Comparison of ENCODE assay signal across 8 cellular contexts in the genomic region with DNA sequence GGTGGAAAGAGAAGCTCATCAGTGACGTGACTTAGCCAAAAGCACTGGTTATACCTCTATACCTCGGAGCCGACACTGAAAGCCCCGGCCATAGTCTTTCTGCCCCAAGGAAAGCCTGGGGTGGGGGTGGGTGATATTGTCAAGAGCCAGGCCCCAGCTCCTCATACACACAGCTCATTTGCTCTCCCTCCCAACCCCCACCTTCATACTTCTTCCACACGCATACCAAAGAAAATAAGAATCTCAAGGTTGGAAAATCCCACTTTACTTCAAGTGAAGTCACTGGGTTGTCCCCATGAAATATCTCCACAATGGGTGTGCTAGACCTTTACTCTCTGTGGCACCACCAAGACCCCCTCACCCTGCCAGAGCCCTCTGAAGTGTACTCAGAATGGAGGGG. TPM values are rescaled to one million over a fixed set of nuclear protein-coding genes. Genes with fewer than 3 reads are reported as not detected.
DNase-seq lines count a peak whose midpoint lies in the region; ATAC-seq and TF ChIP-seq lines count a peak whose summit lies in the region.

No MANE protein-coding gene starts in this region.

- peak overlapping the region; percentile 97 for H3K27ac Mint-ChIP-seq in T-helper 17 cell
- H3K27ac Mint-ChIP-seq in stimulated activated memory B cell treated with anti-CD40 and anti-IgM and Interleukin-4, amounts not matched to agents 10 μg/mL and 1 μg/mL and 100 μg/mL, for 72 hours, result peak overlapping the region; percentile 98

- WGBS in gastroesophageal sphincter (ENCODE audit: low coverage in 1 of 2), 2 donors, result 90 to 100% methylated on average over 1 to 5 of the region's 5 CpGs

- peaks cover 7 to 63% (median 26%) of the 10 kb centered on the region in 3 donors for H3K4me1 ChIP-seq in gastroesophageal sphincter

- H3K27me3 ChIP-seq in GM06990 (replicated peaks; ENCODE audit: control insufficient read depth, insufficient read depth, low read length), result no peaks in the 10 kb centered on the region
- no peaks in the 10 kb centered on the region for H3K27me3 ChIP-seq in gastroesophageal sphincter

- peaks cover 37% of the 10 kb centered on the region for H3K4me1 Mint-ChIP-seq in T-helper 17 cell
- peaks cover 72% of the 10 kb centered on the region for H3K4me1 Mint-ChIP-seq in stimulated activated memory B cell treated with anti-CD40 and anti-IgM and Interleukin-4, amounts not matched to agents 10 μg/mL and 1 μg/mL and 100 μg/mL, for 72 hours

- ATAC-seq in T-helper 17 cell (no peak), gastroesophageal sphincter (no peak), left lobe of liver (no peak)
- no peak for ATAC-seq in stimulated activated memory B cell treated with anti-CD40 and anti-IgM and Interleukin-4, amounts not matched to agents 10 μg/mL and 1 μg/mL and 100 μg/mL, for 72 hours

- TF ChIP-seq EP300 in gastroesophageal sphincter (IDR thresholded peaks at IDR 0.05), result no peak

- H3K9me3 ChIP-seq in T-helper 17 cell (ENCODE audit: control insufficient read depth, low read length, poor library complexity, severe bottlenecking) (no peaks in the 10 kb centered on the region), gastroesophageal sphincter (peaks cover 0 to 13% (median 0%) of the 10 kb centered on the region in 3 donors)

- H3K36me3 ChIP-seq in GM06990 (ENCODE audit: control insufficient read depth, insufficient read depth, low read length) (peaks cover 6% of the 10 kb centered on the region), gastroesophageal sphincter (peaks cover 0 to 18% of the 10 kb centered on the region in 2 donors)

- H3K9me3 Mint-ChIP-seq in stimulated activated memory B cell treated with anti-CD40 and anti-IgM and Interleukin-4, amounts not matched to agents 10 μg/mL and 1 μg/mL and 100 μg/mL, for 72 hours, result peaks cover 5% of the 10 kb centered on the region

- H3K4me3 Mint-ChIP-seq in T-helper 17 cell, result peak overlapping the region; percentile 97
- H3K4me3 Mint-ChIP-seq in stimulated activated memory B cell treated with anti-CD40 and anti-IgM and Interleukin-4, amounts not matched to agents 10 μg/mL and 1 μg/mL and 100 μg/mL, for 72 hours, result peak overlapping the region; percentile 92

- H3K36me3 Mint-ChIP-seq in T-helper 17 cell (ENCODE audit: low read depth), result no peaks in the 10 kb centered on the region
- H3K36me3 Mint-ChIP-seq in stimulated activated memory B cell treated with anti-CD40 and anti-IgM and Interleukin-4, amounts not matched to agents 10 μg/mL and 1 μg/mL and 100 μg/mL, for 72 hours, result peaks cover 77% of the 10 kb centered on the region

- TF ChIP-seq POLR2A in gastroesophageal sphincter (IDR thresholded peaks at IDR 0.05), result no peak

- DNase-seq in GM06990 (ENCODE audit: extremely low read depth, insufficient read length) (no peak), T-helper 17 cell (no peak), left lobe of liver (ENCODE audit: low spot score) (no peak), DMS153 (lab: John Stamatoyannopoulos, UW) (no peak)
- no peak for DNase-seq in stimulated activated naive CD4-positive, alpha-beta T cell treated with Interleukin-2 at 50 U/mL for 16 hours (lab: John Stamatoyannopoulos, UW)
- DNase-seq in NK-92 treated with Interleukin-12 subunit alpha and Interleukin-12 subunit beta, amount 100 ng/mL, for 24 hours (lab: John Stamatoyannopoulos, UW), result no peak

- H3K27me3 Mint-ChIP-seq in T-helper 17 cell, result no peaks in the 10 kb centered on the region
- no peaks in the 10 kb centered on the region for H3K27me3 Mint-ChIP-seq in stimulated activated memory B cell treated with anti-CD40 and anti-IgM and Interleukin-4, amounts not matched to agents 10 μg/mL and 1 μg/mL and 100 μg/mL, for 72 hours

- no peak for TF ChIP-seq CTCF in GM06990 (IDR thresholded peaks at IDR 0.05; ENCODE audit: insufficient read depth, low read length, poor library complexity, severe bottlenecking)
- no peak for TF ChIP-seq CTCF in gastroesophageal sphincter (IDR thresholded peaks at IDR 0.05)

- H3K27ac ChIP-seq in gastroesophageal sphincter, result peak overlapping the region in 3 of 4 donors; percentile 92 to 97 (median 95)

- H3K4me3 ChIP-seq in GM06990 (replicated peaks; ENCODE audit: low read depth, low read length) (peak overlapping the region; percentile 74), gastroesophageal sphincter (peak overlapping the region in 1 of 2 donors; percentile 90)

RNA-seq across cellular contexts. Expression of gene MGAT1, which starts 27.1 kb away (rescaled TPM):
- total RNA-seq in T-helper 17 cell (10 to 100 TPM; 77.1 to 80.8 TPM), gastroesophageal sphincter (100 to 1,000 TPM; 122 to 196 (median 159) TPM), left lobe of liver (115 TPM)

RNA-seq across cellular contexts. Expression of gene ZFP62, which starts 31.4 kb away (rescaled TPM):
- 10 to 100 TPM; 18.9 to 23.5 TPM for total RNA-seq in T-helper 17 cell
- total RNA-seq in gastroesophageal sphincter, result 10 to 100 TPM; 19.1 to 34.9 (median 21.4) TPM
- 7.3 TPM for total RNA-seq in left lobe of liver
